8 cellular contexts compared by ENCODE assay signal in genomic region chr3:22089284-22089683, GRCh38.
A peak's percentile ranks its signal among the peaks of the same experiment; 100 is the strongest.
DNase-seq lines count a peak whose midpoint lies in the region; ATAC-seq and TF ChIP-seq lines count a peak whose summit lies in the region.

No MANE protein-coding gene starts in this region.

- H3K9me3 Mint-ChIP-seq in mesothelial cell of epicardium: no peaks in the 10 kb centered on the region

- in situ Hi-C loops in GM13976 (cut with MboI; ENCODE audit: low sequenced_read_pairs, unreplicated experiment): no loop called here
- in situ Hi-C loops in astrocyte of the spinal cord (cut with HindIII; ENCODE audit: low sequenced_read_pairs): no loop called here

- H3K4me1 ChIP-seq in A673 (ENCODE audit: insufficient read depth, low read length, poor library complexity, severe bottlenecking): no peaks in the 10 kb centered on the region
- no peaks in the 10 kb centered on the region for H3K4me1 ChIP-seq in tibial artery

- DNase-seq in A673 (ENCODE audit: low spot score): peak; percentile 1
- DNase-seq in GM13976 (ENCODE audit: low spot score): peak; percentile 2
- DNase-seq in MV-4-11 (lab: John Stamatoyannopoulos, UW): peak; percentile 6
- peak; percentile 19 for DNase-seq in astrocyte of the spinal cord (ENCODE audit: low read depth, low spot score)
- no peak for DNase-seq in mesothelial cell of epicardium (ENCODE audit: low spot score in 2 of 2, unreplicated experiment in 2 of 2)
- no peak for DNase-seq in tibial artery
- DNase-seq in DMS79 treated with DMSO at 0.1 percent for 48 hours (lab: John Stamatoyannopoulos, UW): no peak

- no peak overlapping the region for H3K4me3 Mint-ChIP-seq in mesothelial cell of epicardium

- H3K4me3 ChIP-seq in A673 (ENCODE audit: low read depth, low read length, poor library complexity, severe bottlenecking) (no peak overlapping the region), astrocyte of the spinal cord (ENCODE audit: low read depth, low read length) (no peak overlapping the region), tibial artery (no peak overlapping the region)

- H3K4me1 Mint-ChIP-seq in mesothelial cell of epicardium: no peaks in the 10 kb centered on the region

- BruUV-seq in A673 (replicated peaks; lab: Mats Ljungman, UMichigan): no TSS peak

- H3K27ac Mint-ChIP-seq in mesothelial cell of epicardium: no peak overlapping the region

- H3K27me3 ChIP-seq in A673 (replicated peaks; ENCODE audit: insufficient read depth, low read depth, low read length, poor library complexity) (no peaks in the 10 kb centered on the region), tibial artery (no peaks in the 10 kb centered on the region)

- no peaks in the 10 kb centered on the region for H3K9me3 ChIP-seq in A673 (ENCODE audit: low read depth, low read length, poor library complexity, severe bottlenecking)
- H3K9me3 ChIP-seq in tibial artery: no peaks in the 10 kb centered on the region

- intact Hi-C loops in A673 (cut with micrococcal nuclease; ENCODE audit: unreplicated experiment) (no loop called here), tibial artery (cut with DNase I; ENCODE audit: low total_unique reads) (no loop called here)

- peak; percentile 37; the same call in 1 of the 2 replicates for TF ChIP-seq CTCF in A673 (conservative IDR thresholded peaks at IDR 0.05; ENCODE audit: low read depth, low read length)
- peak; percentile 40 for TF ChIP-seq CTCF in GM13976 (IDR thresholded peaks at IDR 0.05; ENCODE audit: borderline replicate concordance, control extremely low read depth, extremely low read depth, insufficient read depth, missing control alignments)
- TF ChIP-seq CTCF in astrocyte of the spinal cord (IDR thresholded peaks at IDR 0.05; ENCODE audit: low read depth, low read length): peak; percentile 54
- peak; percentile 29 for TF ChIP-seq CTCF in mesothelial cell of epicardium (IDR thresholded peaks at IDR 0.05; ENCODE audit: unreplicated experiment)
- no peak for TF ChIP-seq CTCF in tibial artery (IDR thresholded peaks at IDR 0.05)

- H3K36me3 ChIP-seq in A673 (ENCODE audit: insufficient read depth, low read length, poor library complexity, severe bottlenecking): no peaks in the 10 kb centered on the region
- H3K36me3 ChIP-seq in tibial artery: no peaks in the 10 kb centered on the region

- peak; percentile 88 for ATAC-seq in HG02610 (IDR thresholded peaks at IDR 0.05; ENCODE audit: unreplicated experiment)

- H3K36me3 Mint-ChIP-seq in mesothelial cell of epicardium: no peaks in the 10 kb centered on the region

- peaks cover 12% of the 10 kb centered on the region for H3K27me3 Mint-ChIP-seq in mesothelial cell of epicardium (ENCODE audit: low read depth)

- CTCF ChIA-PET in A673 (lab: Charles Lee): no interaction called here

- H3K27ac ChIP-seq in A673 (ENCODE audit: low read depth, low read length, poor library complexity, severe bottlenecking) (no peak overlapping the region), tibial artery (no peak overlapping the region)

- POLR2A ChIA-PET in A673 (lab: Charles Lee; ENCODE audit: low non-redundant PET): no interaction called here

Comparison
In these comparisons a context has a peak if more than half of its experiments do, and no peak if none do; other contexts are left out.
1. DNase-seq: peak in A673 (single experiment), GM13976 (single experiment), MV-4-11 (single experiment) and astrocyte of the spinal cord (single experiment); none in mesothelial cell of epicardium (0 of 2), tibial artery (0 of 2) and DMS79 treated with DMSO at 0.1 percent for 48 hours (single experiment).
2. CTCF ChIP-seq: peak in A673 (single experiment), GM13976 (single experiment), astrocyte of the spinal cord (single experiment) and mesothelial cell of epicardium (single experiment); none in tibial artery (0 of 2).